8 cellular contexts compared by ENCODE assay signal in genomic region chr1:149196651-149197050, GRCh38.
DNase-seq lines count a peak whose midpoint lies in the region; ATAC-seq and TF ChIP-seq lines count a peak whose summit lies in the region.
"Not testable (repeated sequence)": the region's sequence is repeated elsewhere in the genome, so short reads cannot be mapped to it uniquely, and the experiment has no call there.

No MANE protein-coding gene starts in this region.

- not testable (repeated sequence) for ATAC-seq in PC-3
- peak in 3 of 4 donors; percentile 35 to 55 (median 43) for ATAC-seq in right lobe of liver
- peak in 2 of 4 donors; percentile 19 to 36 for ATAC-seq in psoas muscle

- H3K9me2 ChIP-seq in PC-3 (replicated peaks; ENCODE audit: low read length); hepatocyte (replicated peaks; ENCODE audit: insufficient read depth): not testable (repeated sequence)

- not testable (repeated sequence) for H3K4me3 Mint-ChIP-seq in activated naive CD4-positive, alpha-beta T cell treated with anti-CD3 and anti-CD28 coated beads, Interleukin-2, amount 50 U/mL, for 24 hours

- H3K4me3 ChIP-seq in PC-3 (ENCODE audit: low read length); hepatocyte; right lobe of liver; psoas muscle: not testable (repeated sequence)

- TF ChIP-seq POLR2A in right lobe of liver (IDR thresholded peaks at IDR 0.05): not testable (repeated sequence)

- H4K20me1 ChIP-seq in PC-3 (ENCODE audit: low read length); hepatocyte (ENCODE audit: insufficient read depth, poor library complexity, severe bottlenecking): not testable (repeated sequence)

- not testable (repeated sequence) for H2AFZ ChIP-seq in PC-3 (ENCODE audit: low read length); hepatocyte

- POLR2A ChIA-PET in PC-3 (lab: Charles Lee; ENCODE audit: unreplicated experiment): not testable (repeated sequence)

- CTCF ChIA-PET in PC-3 (lab: Charles Lee): not testable (repeated sequence)

- BruUV-seq in PC-3 (replicated peaks; lab: Mats Ljungman, UMichigan): not testable (repeated sequence)

- H3K36me3 ChIP-seq in PC-3 (ENCODE audit: low read depth, low read length); hepatocyte (replicated peaks; ENCODE audit: insufficient read depth, low read depth); right lobe of liver: not testable (repeated sequence)
- peaks cover 0 to 32% of the 10 kb centered on the region in 2 donors for H3K36me3 ChIP-seq in psoas muscle (ENCODE audit: insufficient read depth in 1 of 2, low read depth in 1 of 2)

- H3K9me3 ChIP-seq in PC-3 (ENCODE audit: low read length); hepatocyte (ENCODE audit: low read depth); right lobe of liver; psoas muscle: not testable (repeated sequence)

- peaks cover 19% of the 10 kb centered on the region for H3K4me1 Mint-ChIP-seq in activated naive CD4-positive, alpha-beta T cell treated with anti-CD3 and anti-CD28 coated beads, Interleukin-2, amount 50 U/mL, for 24 hours

- not testable (repeated sequence) for H3K36me3 Mint-ChIP-seq in activated naive CD4-positive, alpha-beta T cell treated with anti-CD3 and anti-CD28 coated beads, Interleukin-2, amount 50 U/mL, for 24 hours

- 92% methylated on average over 1 of the region's 1 CpG for WGBS in hepatocyte (ENCODE audit: low lambda C conversion rate, missing lambda C conversion rate)
- 86% methylated on average over 1 of the region's 1 CpG for WGBS in right lobe of liver (ENCODE audit: insufficient coverage, low coverage, low lambda C conversion rate, missing lambda C conversion rate)
- WGBS in psoas muscle, 3 donors: 59 to 62% (median 62%) methylated on average over 1 of the region's 1 CpG

- H3K9me3 Mint-ChIP-seq in activated naive CD4-positive, alpha-beta T cell treated with anti-CD3 and anti-CD28 coated beads, Interleukin-2, amount 50 U/mL, for 24 hours: not testable (repeated sequence)

- not testable (repeated sequence) for TF ChIP-seq CTCF in PC-3 (conservative IDR thresholded peaks at IDR 0.05; ENCODE audit: low read depth, low read length); hepatocyte (IDR thresholded peaks at IDR 0.05; ENCODE audit: poor library complexity); right lobe of liver (IDR thresholded peaks at IDR 0.05); psoas muscle (IDR thresholded peaks at IDR 0.05)

- not testable (repeated sequence) for H3K27me3 ChIP-seq in PC-3 (ENCODE audit: low read length); hepatocyte; right lobe of liver; psoas muscle (ENCODE audit: insufficient read depth in 3 of 3, low read length in 2 of 3)

- not testable (repeated sequence) for H3K4me1 ChIP-seq in PC-3 (ENCODE audit: insufficient read depth, low read length); hepatocyte (ENCODE audit: insufficient read depth); right lobe of liver; psoas muscle

- H3K27ac Mint-ChIP-seq in activated naive CD4-positive, alpha-beta T cell treated with anti-CD3 and anti-CD28 coated beads, Interleukin-2, amount 50 U/mL, for 24 hours: peak overlapping the region; percentile 38

- not testable (repeated sequence) for H3K9ac ChIP-seq in PC-3 (ENCODE audit: low read length)

- not testable (repeated sequence) for H3F3A ChIP-seq in PC-3 (ENCODE audit: low read length, unreplicated experiment)

- not testable (repeated sequence) for H3K79me2 ChIP-seq in PC-3 (ENCODE audit: low read length); hepatocyte

- H3K27me3 Mint-ChIP-seq in activated naive CD4-positive, alpha-beta T cell treated with anti-CD3 and anti-CD28 coated beads, Interleukin-2, amount 50 U/mL, for 24 hours: not testable (repeated sequence)

- intact Hi-C loops in PC-3 (cut with micrococcal nuclease); right lobe of liver (cut with DNase I); psoas muscle (cut with DNase I): not testable (repeated sequence)

- DNase-seq in H4 (ENCODE audit: low spot score) (peak; percentile 2), PC-3 (peak; percentile 1), dedifferentiated amniotic fluid mesenchymal stem cell (ENCODE audit: extremely low spot score) (peak; percentile 13), hepatocyte (ENCODE audit: low spot score) (peak; percentile 1), superior temporal gyrus (ENCODE audit: extremely low spot score) (peak; percentile 10)
- DNase-seq in right lobe of liver, psoas muscle: not testable (repeated sequence)

- H3K4me2 ChIP-seq in PC-3 (ENCODE audit: low read length); hepatocyte: not testable (repeated sequence)

- not testable (repeated sequence) for H3K27ac ChIP-seq in PC-3 (ENCODE audit: low read length); hepatocyte; right lobe of liver
- H3K27ac ChIP-seq in psoas muscle: peak overlapping the region; percentile 13
